11 cellular contexts compared by ENCODE assay signal in the genomic region with DNA sequence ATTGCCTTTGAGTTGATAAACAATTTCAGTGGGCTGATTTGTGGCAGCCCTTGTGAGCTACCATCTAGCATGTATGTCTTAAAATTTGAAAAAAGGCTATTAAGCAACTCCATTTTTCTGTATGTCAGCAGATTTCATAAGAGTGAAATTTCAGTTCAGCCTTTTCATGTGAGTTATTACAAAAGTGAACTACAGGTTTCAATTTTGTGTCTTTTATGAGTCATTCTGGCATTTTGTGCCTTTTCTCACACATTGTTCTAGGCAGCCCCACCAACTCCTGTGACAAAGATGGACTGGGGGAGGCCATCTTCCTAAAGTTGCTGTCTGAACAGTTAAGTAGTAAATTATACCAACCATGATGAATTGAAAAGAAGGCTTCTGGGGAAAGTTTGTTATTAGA. TPM values are rescaled to one million over a fixed set of nuclear protein-coding genes. Genes with fewer than 3 reads are reported as not detected.
DNase-seq lines count a peak whose midpoint lies in the region; ATAC-seq and TF ChIP-seq lines count a peak whose summit lies in the region.
"Had no signal": no experiment of that assay in that cellular context is flagged by ENCODE, and none has a peak within 500 bp of the region (broad histone marks: within the 10 kb centered on the region; RNA-seq: fewer than 3 reads in every experiment).

No MANE protein-coding gene starts in this region.

- peaks cover 57 to 69% (median 66%) of the 10 kb centered on the region in 3 donors for H3K4me1 Mint-ChIP-seq in T-cell

- H3K4me3 Mint-ChIP-seq in T-cell, result no peak overlapping the region
- H3K4me3 Mint-ChIP-seq: activated naive CD8-positive, alpha-beta T cell treated with anti-CD3 and anti-CD28 coated beads, Interleukin-2, amount 10 ng/mL, durations not matched to agents 7 days and 5 days; neural crest cell had no signal

- peaks cover 25% of the 10 kb centered on the region for H3K4me1 ChIP-seq in GM23248 (ENCODE audit: insufficient read depth)
- peaks cover 24% of the 10 kb centered on the region for H3K4me1 ChIP-seq in effector memory CD4-positive, alpha-beta T cell (ENCODE audit: control insufficient read depth, insufficient read depth, low read length, poor library complexity, severe bottlenecking)

- in situ Hi-C loops in GM23248 (cut with MboI), result loop anchor here (10.0 kb wide), 1 partner anchor 213 kb away; no protein-coding TSS in a partner anchor

- peaks cover 99% of the 10 kb centered on the region for H3K79me2 ChIP-seq in GM23248 (ENCODE audit: insufficient read depth)

- no peak overlapping the region for H2AFZ ChIP-seq in GM23248

- no peaks in the 10 kb centered on the region for H3K27me3 ChIP-seq in GM23248 (replicated peaks; ENCODE audit: insufficient read depth)
- H3K27me3 ChIP-seq in effector memory CD4-positive, alpha-beta T cell (replicated peaks; ENCODE audit: control insufficient read depth, insufficient read depth, low read length, poor library complexity, severe bottlenecking), result no peaks in the 10 kb centered on the region

- peaks cover 15% of the 10 kb centered on the region; the same call in 1 of the 2 replicates for H3F3A ChIP-seq in GM23248 (ENCODE audit: insufficient read depth)

- peak; percentile 46 for DNase-seq in GM12864 (ENCODE audit: low read depth)
- peak; percentile 42 for DNase-seq in GM23248
- no peak for DNase-seq in T-cell
- DNase-seq in iris pigment epithelial cell (ENCODE audit: low read depth), result peak; percentile 52
- DNase-seq in effector memory CD4-positive, alpha-beta T cell, result no peak
- no peak for DNase-seq in retina
- DNase-seq: activated naive CD8-positive, alpha-beta T cell treated with anti-CD3 and anti-CD28 coated beads, Interleukin-2, amount 10 ng/mL, durations not matched to agents 7 days and 5 days; NCI-H1105 treated with DMSO at 0.1 percent for 48 hours had no signal

- no peaks in the 10 kb centered on the region for H3K9me3 ChIP-seq in GM23248 (ENCODE audit: low read depth)
- H3K9me3 ChIP-seq in effector memory CD4-positive, alpha-beta T cell (ENCODE audit: control insufficient read depth, low read length), result no peaks in the 10 kb centered on the region

- H3K36me3 ChIP-seq in GM23248 (ENCODE audit: low read depth), result peaks cover 3% of the 10 kb centered on the region
- H3K36me3 ChIP-seq in effector memory CD4-positive, alpha-beta T cell (ENCODE audit: control insufficient read depth, insufficient read depth, low read length), result no peaks in the 10 kb centered on the region

- no peak for ATAC-seq in T-cell (replicated peaks in 1 of 4)
- ATAC-seq in HG03457 (IDR thresholded peaks at IDR 0.05; ENCODE audit: unreplicated experiment), result no peak
- no peak for ATAC-seq in GM19035 (IDR thresholded peaks at IDR 0.05; ENCODE audit: unreplicated experiment)

- peaks cover 6% of the 10 kb centered on the region; the same call in 1 of the 2 replicates for H4K20me1 ChIP-seq in GM23248 (ENCODE audit: insufficient read depth)

- POLR2A ChIA-PET in T-cell (lab: Charles Lee), result no interaction called here

- peak overlapping the region; percentile 17 to 37 for H3K27ac Mint-ChIP-seq in T-cell

- H3K4me2 ChIP-seq in GM23248 (ENCODE audit: unreplicated experiment), result no peak overlapping the region

- no peak overlapping the region for H3K27ac ChIP-seq in GM23248
- no peak overlapping the region for H3K27ac ChIP-seq in effector memory CD4-positive, alpha-beta T cell (ENCODE audit: insufficient read depth, low read length, poor library complexity, severe bottlenecking)

- TF ChIP-seq CTCF in GM12864 (IDR thresholded peaks at IDR 0.05; ENCODE audit: low read depth, low read length, missing control alignments), result no peak

- H3K4me3 ChIP-seq in GM12864 (ENCODE audit: low read depth, low read length) (no peak overlapping the region), GM23248 (no peak overlapping the region)
- no peak overlapping the region for H3K4me3 ChIP-seq in effector memory CD4-positive, alpha-beta T cell (ENCODE audit: insufficient read depth, low read depth, low read length, poor library complexity, severe bottlenecking)

- peaks cover 4% of the 10 kb centered on the region for H3K36me3 Mint-ChIP-seq in T-cell

- no peak overlapping the region for H3K9ac ChIP-seq in GM23248

- H3K9me2 ChIP-seq in GM23248 (ENCODE audit: insufficient read depth), result no peaks in the 10 kb centered on the region

- H3K9me3 Mint-ChIP-seq in T-cell, result no peaks in the 10 kb centered on the region
- H3K9me3 Mint-ChIP-seq: activated naive CD8-positive, alpha-beta T cell treated with anti-CD3 and anti-CD28 coated beads, Interleukin-2, amount 10 ng/mL, durations not matched to agents 7 days and 5 days; neural crest cell had no signal

- CTCF ChIA-PET in T-cell (lab: Charles Lee), result interaction anchor here (0.6 to 5.1 kb wide), 8 partner anchors 13 to 882 kb away, joined by 4 to 52 read pairs (median 10); no protein-coding TSS in a partner anchor

- no peaks in the 10 kb centered on the region for H3K27me3 Mint-ChIP-seq in T-cell
- H3K27me3 Mint-ChIP-seq: activated naive CD8-positive, alpha-beta T cell treated with anti-CD3 and anti-CD28 coated beads, Interleukin-2, amount 10 ng/mL, durations not matched to agents 7 days and 5 days had no signal

RNA-seq across cellular contexts. Expression of a gene that starts 52.1 kb away (rescaled TPM):
- 48.3 and 51.3 TPM in 2 replicates for total RNA-seq in GM23248 (2014; rRNA removed; shearing (Covaris generic))
- polyA plus RNA-seq in GM23248 (2016; fragmentation: Nextera tagmentation; extraction: Ambion mirVana), result 72.4 and 74.0 TPM in 2 replicates
- total RNA-seq in T-cell, result 100 to 1,000 TPM in 3 of 5 donors, 10 to 100 TPM in 2; 80.4 to 122 (median 104) TPM

Comparison
In these comparisons a context has a peak if more than half of its experiments do, and no peak if none do; other contexts are left out.
1. DNase-seq: peak in GM12864 (single experiment), GM23248 (single experiment) and iris pigment epithelial cell (single experiment); none in T-cell (0 of 34), effector memory CD4-positive, alpha-beta T cell (0 of 3) and retina (single experiment).